Comparison of ENCODE assay signal across 24 cellular contexts in the genomic region with DNA sequence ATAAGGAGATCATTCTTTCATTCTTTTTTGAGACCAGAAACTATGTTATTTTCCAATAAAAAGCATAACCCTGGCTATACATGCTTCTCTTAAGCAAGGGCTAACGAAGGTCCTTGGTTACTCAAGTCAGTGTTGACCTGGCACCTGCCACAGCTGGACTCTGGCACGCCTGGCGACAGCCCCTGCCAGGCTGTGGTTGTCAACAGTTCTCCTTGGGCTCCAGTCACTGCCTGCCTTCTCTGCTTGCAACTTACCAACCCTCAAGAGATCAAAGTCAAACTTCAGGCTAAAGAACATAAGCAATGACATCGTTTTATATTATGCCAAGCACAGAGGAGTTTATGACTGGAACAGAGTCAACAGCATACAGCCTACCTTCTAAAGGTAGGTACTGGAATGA.
"Had no signal": no experiment of that assay in that cellular context is flagged by ENCODE, and none has a peak within 500 bp of the region (broad histone marks: within the 10 kb centered on the region; RNA-seq: fewer than 3 reads in every experiment).

No MANE protein-coding gene starts in this region.

- H3K36me3 Mint-ChIP-seq: activated naive CD4-positive, alpha-beta T cell treated with anti-CD3 and anti-CD28 coated beads, Interleukin-2, amount 10 ng/mL, durations not matched to agents 7 days and 5 days had no signal

- H3K9me3 ChIP-seq: left lung, suprapubic skin, uterus had no signal

- H3K4me2 ChIP-seq: smooth muscle cell had no signal

- H3K4me3 ChIP-seq: cardiac muscle cell, left lung, smooth muscle cell, suprapubic skin, uterus had no signal

- H3K27me3 Mint-ChIP-seq: activated CD4-positive, alpha-beta memory T cell treated with anti-CD3 and anti-CD28 coated beads, Interleukin-2, amount 10 ng/mL, durations not matched to agents 7 days and 5 days; activated CD4-positive, alpha-beta T cell treated with anti-CD3 and anti-CD28 coated beads, Interleukin-2, amount 10 ng/mL, durations not matched to agents 24 days and 14 days; activated naive CD4-positive, alpha-beta T cell treated with anti-CD3 and anti-CD28 coated beads, Interleukin-2, amount 10 ng/mL, durations not matched to agents 7 days and 5 days had no signal

- H3K4me1 ChIP-seq: foreskin keratinocyte, suprapubic skin, uterus had no signal

- ATAC-seq: activated T-cell treated with anti-CD3 and anti-CD28 coated beads, Interleukin-2, amount 50 U/mL, for 72 hours; foreskin keratinocyte; left lung; sciatic nerve had no signal

- H3K27me3 ChIP-seq: cardiac muscle cell, foreskin keratinocyte, left lung, suprapubic skin, uterus had no signal

- DNase-seq: activated CD4-positive, alpha-beta memory T cell treated with anti-CD3 and anti-CD28 coated beads, Interleukin-2, amount 10 ng/mL, durations not matched to agents 7 days and 5 days; activated CD4-positive, alpha-beta T cell treated with anti-CD3 and anti-CD28 coated beads, Interleukin-2, amount 10 ng/mL, durations not matched to agents 24 days and 14 days; activated effector memory CD4-positive, alpha-beta T cell treated with Interleukin-2 at 50 U/mL for 16 hours; activated naive CD4-positive, alpha-beta T cell treated with anti-CD3 and anti-CD28 coated beads, Interleukin-2, amount 10 ng/mL, durations not matched to agents 7 days and 5 days; activated T-cell treated with anti-CD3 and anti-CD28 coated beads, Interleukin-2, amount 50 U/mL, for 72 hours; amygdala; effector CD4-positive, alpha-beta T cell; foreskin keratinocyte; kidney; left lung; midbrain; occipital lobe; posterior cingulate gyrus; stimulated activated CD4-positive, alpha-beta T cell treated with anti-CD3 and anti-CD28 coated beads, Interleukin-15, amount 100 ng/mL, for 24 hours; stimulated activated naive CD4-positive, alpha-beta T cell treated with Interleukin-2 at 50 U/mL for 16 hours; T1000; trophoblast cell; uterus had no signal

- H3K36me3 ChIP-seq: uterus had no signal

- H3K27ac Mint-ChIP-seq: activated CD4-positive, alpha-beta memory T cell treated with anti-CD3 and anti-CD28 coated beads, Interleukin-2, amount 10 ng/mL, durations not matched to agents 7 days and 5 days; activated CD4-positive, alpha-beta T cell treated with anti-CD3 and anti-CD28 coated beads, Interleukin-2, amount 10 ng/mL, durations not matched to agents 24 days and 14 days; activated naive CD4-positive, alpha-beta T cell treated with anti-CD3 and anti-CD28 coated beads, Interleukin-2, amount 10 ng/mL, durations not matched to agents 7 days and 5 days; activated T-cell treated with anti-CD3 and anti-CD28 coated beads, Interleukin-2, amount 50 U/mL, for 72 hours; T-helper 1 cell treated with Interleukin-12 subunit alpha and Interleukin-12 subunit beta and Interleukin-4 antibody, amounts not matched to agents 30 μg/mL and 1 μg/mL, for 36 hours had no signal

- H3K4me1 Mint-ChIP-seq: activated CD4-positive, alpha-beta memory T cell treated with anti-CD3 and anti-CD28 coated beads, Interleukin-2, amount 10 ng/mL, durations not matched to agents 7 days and 5 days; neural crest cell had no signal

- H3K27ac ChIP-seq: cardiac muscle cell, foreskin keratinocyte, suprapubic skin, uterus had no signal

- H3K4me3 Mint-ChIP-seq: activated CD4-positive, alpha-beta memory T cell treated with anti-CD3 and anti-CD28 coated beads, Interleukin-2, amount 10 ng/mL, durations not matched to agents 7 days and 5 days; activated CD4-positive, alpha-beta T cell treated with anti-CD3 and anti-CD28 coated beads, Interleukin-2, amount 10 ng/mL, durations not matched to agents 24 days and 14 days; activated naive CD4-positive, alpha-beta T cell treated with anti-CD3 and anti-CD28 coated beads, Interleukin-2, amount 10 ng/mL, durations not matched to agents 7 days and 5 days; activated T-cell treated with anti-CD3 and anti-CD28 coated beads, Interleukin-2, amount 50 U/mL, for 72 hours; neural crest cell; T-helper 1 cell treated with Interleukin-12 subunit alpha and Interleukin-12 subunit beta and Interleukin-4 antibody, amounts not matched to agents 30 μg/mL and 1 μg/mL, for 36 hours had no signal

- H3K9me3 Mint-ChIP-seq: activated CD4-positive, alpha-beta memory T cell treated with anti-CD3 and anti-CD28 coated beads, Interleukin-2, amount 10 ng/mL, durations not matched to agents 7 days and 5 days; activated CD4-positive, alpha-beta T cell treated with anti-CD3 and anti-CD28 coated beads, Interleukin-2, amount 10 ng/mL, durations not matched to agents 24 days and 14 days; activated naive CD4-positive, alpha-beta T cell treated with anti-CD3 and anti-CD28 coated beads, Interleukin-2, amount 10 ng/mL, durations not matched to agents 7 days and 5 days; activated T-cell treated with anti-CD3 and anti-CD28 coated beads, Interleukin-2, amount 50 U/mL, for 72 hours; neural crest cell; T-helper 1 cell treated with Interleukin-12 subunit alpha and Interleukin-12 subunit beta and Interleukin-4 antibody, amounts not matched to agents 30 μg/mL and 1 μg/mL, for 36 hours had no signal
